Comparison of ENCODE assay signal across 37 cellular contexts in the genomic region with DNA sequence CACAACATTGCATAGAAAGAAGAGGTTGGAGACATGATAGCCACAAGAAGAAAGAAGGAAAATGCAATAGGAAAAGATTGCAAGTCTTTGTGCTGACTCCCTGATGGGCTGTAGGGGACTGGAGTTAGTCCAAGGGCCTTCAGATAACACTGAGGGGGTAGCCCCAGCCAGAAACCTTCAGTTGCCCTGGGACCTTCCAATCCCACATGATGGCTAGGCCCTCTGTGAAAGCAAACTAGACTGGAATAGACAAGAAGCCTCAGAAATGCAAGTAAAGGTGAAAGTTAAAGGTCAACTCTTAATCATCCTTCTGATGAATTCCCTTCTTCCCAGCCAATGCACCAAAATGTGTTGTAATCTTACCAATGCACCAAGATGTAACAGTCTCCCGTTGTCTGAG.
"Had no signal": no experiment of that assay in that cellular context is flagged by ENCODE, and none has a peak within 500 bp of the region (broad histone marks: within the 10 kb centered on the region; RNA-seq: fewer than 3 reads in every experiment).

No MANE protein-coding gene starts in this region.

- H3K4me1 Mint-ChIP-seq: activated B cell treated with CpG ODN at 0.5 μM for 24 hours; activated naive CD4-positive, alpha-beta T cell treated with anti-CD3 and anti-CD28 coated beads, Interleukin-2, amount 50 U/mL, for 24 hours had no signal

- FAIRE-seq: astrocyte, bronchial epithelial cell, colon, endometrium, endothelial cell of umbilical vein had no signal

- H3K36me3 ChIP-seq: brain microvascular endothelial cell, WERI-Rb-1 had no signal

- ATAC-seq: activated CD4-positive, CD25-positive, alpha-beta regulatory T cell treated with anti-CD3 and anti-CD28 coated beads, Interleukin-2, amount 50 U/mL, for 24 hours; activated CD8-positive, alpha-beta memory T cell treated with anti-CD3 and anti-CD28 coated beads, Interleukin-2, amount 10 ng/mL, durations not matched to agents 7 days and 5 days; activated CD8-positive, alpha-beta T cell treated with anti-CD3 and anti-CD28 coated beads, Interleukin-2, amount 10 ng/mL, durations not matched to agents 7 days and 5 days; effector memory CD8-positive, alpha-beta T cell; gastroesophageal sphincter; T-cell had no signal

- H3K27me3 Mint-ChIP-seq: activated B cell treated with CpG ODN at 0.5 μM for 24 hours; activated CD4-positive, alpha-beta memory T cell treated with anti-CD3 and anti-CD28 coated beads for 36 hours; activated CD8-positive, alpha-beta memory T cell treated with anti-CD3 and anti-CD28 coated beads, Interleukin-2, amount 10 ng/mL, durations not matched to agents 7 days and 5 days; activated naive CD4-positive, alpha-beta T cell treated with anti-CD3 and anti-CD28 coated beads, Interleukin-2, amount 50 U/mL, for 24 hours; effector memory CD8-positive, alpha-beta T cell; T-cell had no signal

- H3K4me3 Mint-ChIP-seq: activated B cell treated with CpG ODN at 0.5 μM for 24 hours; activated CD4-positive, alpha-beta memory T cell treated with anti-CD3 and anti-CD28 coated beads for 36 hours; activated CD8-positive, alpha-beta memory T cell treated with anti-CD3 and anti-CD28 coated beads, Interleukin-2, amount 10 ng/mL, durations not matched to agents 7 days and 5 days; activated CD8-positive, alpha-beta T cell treated with anti-CD3 and anti-CD28 coated beads, Interleukin-2, amount 10 ng/mL, durations not matched to agents 7 days and 5 days; activated naive CD4-positive, alpha-beta T cell treated with anti-CD3 and anti-CD28 coated beads for 36 hours; activated naive CD4-positive, alpha-beta T cell treated with anti-CD3 and anti-CD28 coated beads, Interleukin-2, amount 50 U/mL, for 24 hours; activated T-helper 1 cell treated with anti-CD3 and anti-CD28 coated beads, Interleukin-12 subunit alpha, Interleukin-12 subunit beta, Interleukin-2, Interleukin-4 antibody, amounts not matched to agents 30 ng/mL and 10 ng/mL and 1 ng/mL, durations not matched to agents 14 hours and 24 hours and 36 hours; effector memory CD8-positive, alpha-beta T cell; T-cell; T-helper 1 cell treated with Interleukin-12 subunit alpha and Interleukin-12 subunit beta and Interleukin-4 antibody, amounts not matched to agents 30 μg/mL and 1 μg/mL, for 36 hours had no signal

- H3K4me3 ChIP-seq: esophagus squamous epithelium, gastroesophageal sphincter had no signal

- H3K4me1 ChIP-seq: esophagus squamous epithelium, gastroesophageal sphincter had no signal

- H3K27me3 ChIP-seq: brain microvascular endothelial cell, esophagus squamous epithelium, gastroesophageal sphincter had no signal

- H3K27ac Mint-ChIP-seq: activated B cell treated with CpG ODN at 0.5 μM for 24 hours; activated CD4-positive, alpha-beta memory T cell treated with anti-CD3 and anti-CD28 coated beads for 36 hours; activated CD8-positive, alpha-beta memory T cell treated with anti-CD3 and anti-CD28 coated beads, Interleukin-2, amount 10 ng/mL, durations not matched to agents 7 days and 5 days; activated CD8-positive, alpha-beta T cell treated with anti-CD3 and anti-CD28 coated beads, Interleukin-2, amount 10 ng/mL, durations not matched to agents 7 days and 5 days; activated naive CD4-positive, alpha-beta T cell treated with anti-CD3 and anti-CD28 coated beads for 36 hours; activated naive CD4-positive, alpha-beta T cell treated with anti-CD3 and anti-CD28 coated beads, Interleukin-2, amount 50 U/mL, for 24 hours; activated T-helper 1 cell treated with anti-CD3 and anti-CD28 coated beads, Interleukin-12 subunit alpha, Interleukin-12 subunit beta, Interleukin-2, Interleukin-4 antibody, amounts not matched to agents 30 ng/mL and 10 ng/mL and 1 ng/mL, durations not matched to agents 14 hours and 24 hours and 36 hours; activated T-helper 2 cell treated with anti-CD3 and anti-CD28 coated beads, Interferon-gamma antibody, Interleukin-2, Interleukin-4, amounts not matched to agents 10 μg/mL and 5 μg/mL and 100 μg/mL, durations not matched to agents 14 hours and 24 hours and 36 hours; effector memory CD8-positive, alpha-beta T cell; T-cell; T-helper 1 cell treated with Interleukin-12 subunit alpha and Interleukin-12 subunit beta and Interleukin-4 antibody, amounts not matched to agents 30 μg/mL and 1 μg/mL, for 36 hours had no signal

- H3K27ac ChIP-seq: brain microvascular endothelial cell, epithelial cell of prostate, esophagus squamous epithelium, gastroesophageal sphincter, WERI-Rb-1 had no signal

- DNase-seq: activated B cell treated with CpG ODN at 0.5 μM for 24 hours; activated CD4-positive, alpha-beta memory T cell treated with anti-CD3 and anti-CD28 coated beads for 36 hours; activated CD4-positive, alpha-beta T cell treated with anti-CD3 and anti-CD28 coated beads for 48 hours; activated CD4-positive, alpha-beta T cell treated with anti-CD3 and anti-CD28 coated beads, Interleukin-2, amount 50 U/mL, for 1 hour; activated CD8-positive, alpha-beta memory T cell treated with anti-CD3 and anti-CD28 coated beads, Interleukin-2, amount 10 ng/mL, durations not matched to agents 7 days and 5 days; activated CD8-positive, alpha-beta memory T cell treated with anti-CD3 and anti-CD28 coated beads, Interleukin-2, amount 50 U/mL, for 4 hours; activated CD8-positive, alpha-beta T cell treated with anti-CD3 and anti-CD28 coated beads, Interleukin-2, amount 10 ng/mL, durations not matched to agents 7 days and 5 days; activated effector memory CD4-positive, alpha-beta T cell treated with anti-CD3 and anti-CD28 coated beads, Interleukin-2, amount 50 U/mL, for 16 hours; activated naive CD4-positive, alpha-beta T cell treated with anti-CD3 and anti-CD28 coated beads for 36 hours; activated T-cell treated with anti-CD3 and anti-CD28 coated beads, Interleukin-2, amount 50 U/mL, for 1 hour; activated T-cell treated with anti-CD3 and anti-CD28 coated beads, Interleukin-2, amount 50 U/mL, for 48 hours; amniotic stem cell; anterior cingulate cortex; brain microvascular endothelial cell; cortex of kidney; dermis blood vessel endothelial cell; effector CD4-positive, alpha-beta T cell; effector memory CD8-positive, alpha-beta T cell; esophagus squamous epithelium; foreskin melanocyte; head of caudate nucleus; hippocampal formation; T-cell; T1000; WERI-Rb-1 had no signal
